Comparison of ENCODE assay signal across 8 cellular contexts in genomic region chr16:47492428-47493357, GRCh38. TPM values are rescaled to one million over a fixed set of nuclear protein-coding genes. Genes with fewer than 3 reads are reported as not detected.
DNase-seq lines count a peak whose midpoint lies in the region; ATAC-seq and TF ChIP-seq lines count a peak whose summit lies in the region.

No MANE protein-coding gene starts in this region.

- DNase-seq in A172 (ENCODE audit: low spot score) = peak; percentile 6
- DNase-seq in OCI-M2 (lab: John Stamatoyannopoulos, UW; ENCODE audit: unreplicated experiment) = peak; percentile 40
- DNase-seq in fibroblast of the aortic adventitia (ENCODE audit: low read depth) = peak; percentile 59
- DNase-seq in psoas muscle = peak; percentile 79 to 87
- DNase-seq in natural killer cell = no peak
- DNase-seq in NCI-H1417 treated with DMSO at 0.1 percent for 48 hours (lab: John Stamatoyannopoulos, UW) = no peak

- intact Hi-C loops in psoas muscle (cut with DNase I) = no loop called here
- intact Hi-C loops in natural killer cell (cut with micrococcal nuclease) = no loop called here

- H3K4me1 ChIP-seq in psoas muscle = peaks cover 28% of the 10 kb centered on the region

- H3K4me1 Mint-ChIP-seq in natural killer cell = peaks cover 13 to 19% of the 10 kb centered on the region in 2 donors

- no peaks in the 10 kb centered on the region for H3K27me3 Mint-ChIP-seq in natural killer cell (ENCODE audit: low read depth in 2 of 2)

- H3K36me3 ChIP-seq in psoas muscle (ENCODE audit: insufficient read depth in 1 of 2, low read depth in 1 of 2) = peaks cover 0 to 5% of the 10 kb centered on the region in 2 donors

- no peak overlapping the region for H3K27ac Mint-ChIP-seq in natural killer cell

- H3K9me3 ChIP-seq in psoas muscle = peaks cover 26% of the 10 kb centered on the region

- peak overlapping the region; percentile 51 for H3K27ac ChIP-seq in psoas muscle

- H3K36me3 Mint-ChIP-seq in natural killer cell = peaks cover 38% of the 10 kb centered on the region

- no peak overlapping the region for H3K4me3 ChIP-seq in fibroblast of the aortic adventitia (ENCODE audit: low read depth, low read length)
- peak overlapping the region; percentile 39 for H3K4me3 ChIP-seq in psoas muscle

- peaks cover 0 to 5% of the 10 kb centered on the region in 2 donors for H3K9me3 Mint-ChIP-seq in natural killer cell

- ATAC-seq in GM18517 (IDR thresholded peaks at IDR 0.05; ENCODE audit: unreplicated experiment) = peak; percentile 49
- peak; percentile 65 for ATAC-seq in HG02870 (IDR thresholded peaks at IDR 0.05; ENCODE audit: unreplicated experiment)
- ATAC-seq in psoas muscle = peak; percentile 73 to 99 (median 98)
- ATAC-seq in natural killer cell = no peak

- H3K4me3 Mint-ChIP-seq in natural killer cell = no peak overlapping the region

- WGBS in psoas muscle, 3 donors = 66 to 70% (median 69%) methylated on average over 10 of the region's 10 CpGs

- TF ChIP-seq CTCF in fibroblast of the aortic adventitia (IDR thresholded peaks at IDR 0.05; ENCODE audit: insufficient read depth, low read length) (no peak), psoas muscle (IDR thresholded peaks at IDR 0.05) (no peak), natural killer cell (IDR thresholded peaks at IDR 0.05) (no peak)

- no peaks in the 10 kb centered on the region for H3K27me3 ChIP-seq in psoas muscle (ENCODE audit: insufficient read depth in 3 of 3, low read length in 2 of 3)

RNA-seq across cellular contexts. Expression of gene PHKB, which starts 31.6 kb away (rescaled TPM):
- 59.6 and 62.2 TPM in 2 replicates for total RNA-seq in A172 (2014; rRNA removed; shearing (Covaris generic))
- total RNA-seq in fibroblast of the aortic adventitia (ENCODE audit: low replicate concordance) = 27.6 and 79.3 TPM in 2 replicates
- 10 to 100 TPM; 59.7 to 87.7 (median 73.5) TPM for total RNA-seq in psoas muscle
- polyA plus RNA-seq in psoas muscle = 10 to 100 TPM; 18.8 to 82.0 (median 31.3) TPM
- 10 to 100 TPM; 54.4 to 64.0 (median 58.5) TPM for total RNA-seq in natural killer cell

RNA-seq across cellular contexts. Expression of gene ITFG1, which starts 31.8 kb away (rescaled TPM):
- total RNA-seq in A172 (2014; rRNA removed; shearing (Covaris generic)) = 68.9 and 73.8 TPM in 2 replicates
- total RNA-seq in fibroblast of the aortic adventitia (ENCODE audit: low replicate concordance) (62.4 and 108 TPM in 2 replicates), psoas muscle (10 to 100 TPM; 20.7 to 30.3 (median 23.6) TPM), natural killer cell (10 to 100 TPM; 30.4 to 44.1 (median 38.2) TPM)
- polyA plus RNA-seq in psoas muscle = 10 to 100 TPM; 13.0 to 30.0 (median 14.4) TPM

Comparison
In these comparisons a context has a peak if more than half of its experiments do, and no peak if none do; other contexts are left out.
1. DNase-seq: peak in A172 (single experiment), OCI-M2 (single experiment), fibroblast of the aortic adventitia (single experiment) and psoas muscle (2 of 2); none in natural killer cell (single experiment) and NCI-H1417 treated with DMSO at 0.1 percent for 48 hours (single experiment).
2. ATAC-seq: peak in GM18517 (single experiment), HG02870 (single experiment) and psoas muscle (4 of 4); none in natural killer cell (0 of 3).